Comparison of ENCODE assay signal across 21 cellular contexts in genomic region chr12:41302979-41303403, GRCh38.
DNase-seq lines count a peak whose midpoint lies in the region; ATAC-seq and TF ChIP-seq lines count a peak whose summit lies in the region.
"Had no signal": no experiment of that assay in that cellular context is flagged by ENCODE, and none has a peak within 500 bp of the region (broad histone marks: within the 10 kb centered on the region; RNA-seq: fewer than 3 reads in every experiment).

No MANE protein-coding gene starts in this region.

- H3K9ac ChIP-seq in BLaER1 = no peak overlapping the region

- no peak overlapping the region for H3K27ac Mint-ChIP-seq in activated CD4-positive, alpha-beta T cell treated with anti-CD3 and anti-CD28 coated beads, Interleukin-2, amount 10 ng/mL, durations not matched to agents 7 days and 5 days

- no peaks in the 10 kb centered on the region for H3K9me3 ChIP-seq in BLaER1
- H3K9me3 ChIP-seq: BE2C, body of pancreas had no signal

- H3K4me3 Mint-ChIP-seq in activated CD4-positive, alpha-beta T cell treated with anti-CD3 and anti-CD28 coated beads, Interleukin-2, amount 10 ng/mL, durations not matched to agents 7 days and 5 days = no peak overlapping the region
- H3K4me3 Mint-ChIP-seq: activated T-cell treated with anti-CD3 and anti-CD28 coated beads, Interleukin-2, amount 50 U/mL, for 4 hours; naive thymus-derived CD4-positive, alpha-beta T cell had no signal

- no peaks in the 10 kb centered on the region for H3K9me3 Mint-ChIP-seq in activated CD4-positive, alpha-beta T cell treated with anti-CD3 and anti-CD28 coated beads, Interleukin-2, amount 10 ng/mL, durations not matched to agents 7 days and 5 days
- H3K9me3 Mint-ChIP-seq: activated T-cell treated with anti-CD3 and anti-CD28 coated beads, Interleukin-2, amount 50 U/mL, for 4 hours had no signal

- H3K27ac ChIP-seq in BLaER1 = no peak overlapping the region
- H3K27ac ChIP-seq: body of pancreas, RWPE1 had no signal

- peak overlapping the region; percentile 56 for H3K4me2 ChIP-seq in BLaER1

- no peaks in the 10 kb centered on the region for H4K20me1 ChIP-seq in BLaER1

- no peak for TF ChIP-seq CTCF in GM20000 (IDR thresholded peaks at IDR 0.05; ENCODE audit: extremely low read depth, missing control alignments)

- H3K27me3 Mint-ChIP-seq in activated CD4-positive, alpha-beta T cell treated with anti-CD3 and anti-CD28 coated beads, Interleukin-2, amount 10 ng/mL, durations not matched to agents 7 days and 5 days = no peaks in the 10 kb centered on the region

- peaks cover 10% of the 10 kb centered on the region for H3K4me1 ChIP-seq in BLaER1
- H3K4me1 ChIP-seq: BE2C, body of pancreas had no signal

- DNase-seq in epidermal melanocyte (ENCODE audit: insufficient read length, low spot score) (peak; percentile 24), COLO668 (lab: John Stamatoyannopoulos, UW; ENCODE audit: unreplicated experiment) (no peak), GM20000 (ENCODE audit: low spot score) (no peak)
- DNase-seq in activated CD4-positive, alpha-beta T cell treated with anti-CD3 and anti-CD28 coated beads, Interleukin-2, amount 10 ng/mL, durations not matched to agents 7 days and 5 days = no peak
- DNase-seq: activated CD4-positive, alpha-beta T cell treated with anti-CD3 and anti-CD28 coated beads for 4 hours; activated T-cell treated with anti-CD3 and anti-CD28 coated beads, Interleukin-2, amount 50 U/mL, for 4 hours; BE2C; body of pancreas; cerebellar nuclear complex; GOT3; naive thymus-derived CD4-positive, alpha-beta T cell; NCI-H1092 treated with DMSO at 0.1 percent for 48 hours; NCI-H2171 treated with DMSO at 0.1 percent for 48 hours; NCI-H524 treated with DMSO at 0.1 percent for 48 hours; occipital lobe had no signal

- H3K4me1 Mint-ChIP-seq in activated CD4-positive, alpha-beta T cell treated with anti-CD3 and anti-CD28 coated beads, Interleukin-2, amount 10 ng/mL, durations not matched to agents 7 days and 5 days = no peaks in the 10 kb centered on the region

- no peak overlapping the region for H3K4me3 ChIP-seq in BLaER1
- H3K4me3 ChIP-seq: body of pancreas had no signal

- CTCF ChIA-PET in activated CD4-positive, alpha-beta T cell treated with anti-CD3 and anti-CD28 coated beads, Interleukin-2, amount 10 ng/mL, durations not matched to agents 7 days and 5 days (lab: Charles Lee) = no interaction called here

- POLR2A ChIA-PET in activated CD4-positive, alpha-beta T cell treated with anti-CD3 and anti-CD28 coated beads, Interleukin-2, amount 10 ng/mL, durations not matched to agents 7 days and 5 days (lab: Charles Lee) = no interaction called here

- ATAC-seq in GM18868 (IDR thresholded peaks at IDR 0.05; ENCODE audit: unreplicated experiment) (peak; percentile 84), HG03565 (IDR thresholded peaks at IDR 0.05; ENCODE audit: unreplicated experiment) (peak; percentile 70), GM21515 (IDR thresholded peaks at IDR 0.05; ENCODE audit: unreplicated experiment) (no peak)
- ATAC-seq: activated T-cell treated with anti-CD3 and anti-CD28 coated beads, Interleukin-2, amount 50 U/mL, for 4 hours; body of pancreas; naive thymus-derived CD4-positive, alpha-beta T cell; SK-N-SH treated with all-trans-retinoic acid at 6 μM for 48 hours had no signal

- H3K36me3 ChIP-seq in BLaER1 = no peaks in the 10 kb centered on the region
- H3K36me3 ChIP-seq: BE2C had no signal

- no peaks in the 10 kb centered on the region for H3K27me3 ChIP-seq in BLaER1
- H3K27me3 ChIP-seq: BE2C, body of pancreas had no signal

- no peaks in the 10 kb centered on the region for H3K36me3 Mint-ChIP-seq in activated CD4-positive, alpha-beta T cell treated with anti-CD3 and anti-CD28 coated beads, Interleukin-2, amount 10 ng/mL, durations not matched to agents 7 days and 5 days (ENCODE audit: low read depth)
- H3K36me3 Mint-ChIP-seq: naive thymus-derived CD4-positive, alpha-beta T cell had no signal
